ENCODE assay signal across 2 cellular contexts in genomic region chr3:24100694-24101402, GRCh38.
TF ChIP-seq lines count a peak whose summit lies in the region.

No MANE protein-coding gene starts in this region.

TF ChIP-seq in GM23338, 12 proteins besides CTCF, POLR2A, EP300 and RAD21 (continued from another document):
- no peak for TF ChIP-seq REST (IDR thresholded peaks at IDR 0.05; ENCODE audit: unreplicated experiment)
- TF ChIP-seq NANOG (IDR thresholded peaks at IDR 0.05; ENCODE audit: borderline replicate concordance) = no peak
- no peak for TF ChIP-seq EZH2phosphoT487 (IDR thresholded peaks at IDR 0.05; ENCODE audit: unreplicated experiment)
- no peak for TF ChIP-seq JUNB (IDR thresholded peaks at IDR 0.05; ENCODE audit: unreplicated experiment)
- TF ChIP-seq ZNF462 (CRISPR knock-in tag; IDR thresholded peaks at IDR 0.05) = no peak
- TF ChIP-seq CREB1 (CRISPR knock-in tag; IDR thresholded peaks at IDR 0.05; ENCODE audit: low read depth) = no peak
- TF ChIP-seq ETS1 (IDR thresholded peaks at IDR 0.05) = no peak
- TF ChIP-seq STAT1 (IDR thresholded peaks at IDR 0.05; ENCODE audit: unreplicated experiment) = no peak
TF ChIP-seq in GM23338: peak in this region for 0.

TF ChIP-seq in WTC11, 78 proteins besides CTCF, POLR2A, EP300 and RAD21:
- no peak for TF ChIP-seq ARID4B (CRISPR knock-in tag; IDR thresholded peaks at IDR 0.05; ENCODE audit: borderline replicate concordance)
- TF ChIP-seq GABPB1 (CRISPR knock-in tag; IDR thresholded peaks at IDR 0.05) = peak; percentile 91
